Comparison of ENCODE assay signal across 15 cellular contexts in genomic region chr5:134091626-134092121, GRCh38. TPM values are rescaled to one million over a fixed set of nuclear protein-coding genes. Genes with fewer than 3 reads are reported as not detected.
DNase-seq lines count a peak whose midpoint lies in the region; ATAC-seq and TF ChIP-seq lines count a peak whose summit lies in the region.
"Had no signal": no experiment of that assay in that cellular context is flagged by ENCODE, and none has a peak within 500 bp of the region (broad histone marks: within the 10 kb centered on the region; RNA-seq: fewer than 3 reads in every experiment).

No MANE protein-coding gene starts in this region.

- H3K4me2 ChIP-seq in BLaER1 treated with 17β-estradiol and CSF1 and Interleukin-3, amounts not matched to agents 10 nM and 100 nM = peak overlapping the region in 8 of 11 experiments; percentile 71 to 84 (median 78); a peak in 16 of 22 replicates
- H3K4me2 ChIP-seq: GM23338 had no signal

- ATAC-seq in mucosa of descending colon = peak; percentile 57
- ATAC-seq in natural killer cell = no peak
- ATAC-seq: GM23338 had no signal

- H3K36me3 Mint-ChIP-seq in natural killer cell = no peaks in the 10 kb centered on the region
- H3K36me3 Mint-ChIP-seq: naive B cell had no signal

- WGBS in testis, 2 donors = 79 to 80% methylated on average over 6 of the region's 6 CpGs
- 23 to 53% methylated on average over 6 of the region's 6 CpGs for WGBS in sigmoid colon, 2 donors

- TF ChIP-seq POLR2A in testis (IDR thresholded peaks at IDR 0.05) (no peak), sigmoid colon (IDR thresholded peaks at IDR 0.05) (no peak)

- no peak for TF ChIP-seq CTCF in mucosa of descending colon (IDR thresholded peaks at IDR 0.05)
- TF ChIP-seq CTCF in testis (IDR thresholded peaks at IDR 0.05) = no peak
- no peak for TF ChIP-seq CTCF in natural killer cell (IDR thresholded peaks at IDR 0.05)
- no peak for TF ChIP-seq CTCF in sigmoid colon (IDR thresholded peaks at IDR 0.05)

- H3K4me3 Mint-ChIP-seq in natural killer cell = no peak overlapping the region
- H3K4me3 Mint-ChIP-seq: GM23338 had no signal

- no peak overlapping the region for H3K27ac ChIP-seq in BLaER1 treated with 17β-estradiol and CSF1 and Interleukin-3, amounts not matched to agents 10 nM and 100 nM
- H3K27ac ChIP-seq in KOPT-K1 (ENCODE audit: low read depth, low read length, poor library complexity, severe bottlenecking) (peak overlapping the region; percentile 95), duodenal mucosa (ENCODE audit: low read depth, low read length) (peak overlapping the region; percentile 24), testis (no peak overlapping the region), sigmoid colon (no peak overlapping the region)
- H3K27ac ChIP-seq: prostate gland had no signal

- H3K27me3 Mint-ChIP-seq in natural killer cell (ENCODE audit: low read depth in 2 of 2) = peaks cover 0 to 4% of the 10 kb centered on the region in 2 donors
- H3K27me3 Mint-ChIP-seq: naive B cell had no signal

- H4K20me1 ChIP-seq in BLaER1 treated with 17β-estradiol and CSF1 and Interleukin-3, amounts not matched to agents 10 nM and 100 nM = no peaks in the 10 kb centered on the region

- H3K9me3 ChIP-seq in BLaER1 treated with 17β-estradiol and CSF1 and Interleukin-3, amounts not matched to agents 10 nM and 100 nM (replicated peaks in 1 of 11) = no peaks in the 10 kb centered on the region
- H3K9me3 ChIP-seq in KOPT-K1 (ENCODE audit: insufficient read depth, low read length, poor library complexity, severe bottlenecking) = no peaks in the 10 kb centered on the region
- H3K9me3 ChIP-seq in duodenal mucosa (ENCODE audit: control insufficient read depth in 1 of 2, low read length in 2 of 2) = no peaks in the 10 kb centered on the region
- no peaks in the 10 kb centered on the region for H3K9me3 ChIP-seq in mucosa of descending colon
- H3K9me3 ChIP-seq in testis = no peaks in the 10 kb centered on the region
- H3K9me3 ChIP-seq in sigmoid colon = no peaks in the 10 kb centered on the region
- H3K9me3 ChIP-seq: prostate gland had no signal

- H3K4me1 Mint-ChIP-seq in natural killer cell = peaks cover 0 to 11% of the 10 kb centered on the region in 2 donors

- no peak overlapping the region for H3K27ac Mint-ChIP-seq in natural killer cell
- H3K27ac Mint-ChIP-seq: GM23338 had no signal

- H3K4me1 ChIP-seq in BLaER1 treated with 17β-estradiol and CSF1 and Interleukin-3, amounts not matched to agents 10 nM and 100 nM = peaks cover 20 to 95% (median 61%) of the 10 kb centered on the region in 10 experiments
- peaks cover 54 to 60% of the 10 kb centered on the region in 2 donors for H3K4me1 ChIP-seq in duodenal mucosa (ENCODE audit: control insufficient read depth in 1 of 2, insufficient read depth in 2 of 2, low read length in 2 of 2)
- H3K4me1 ChIP-seq in mucosa of descending colon (ENCODE audit: low read depth) = peaks cover 33% of the 10 kb centered on the region
- H3K4me1 ChIP-seq in testis = peaks cover 3% of the 10 kb centered on the region
- no peaks in the 10 kb centered on the region for H3K4me1 ChIP-seq in sigmoid colon
- H3K4me1 ChIP-seq: prostate gland had no signal

- peaks cover 8 to 26% (median 16%) of the 10 kb centered on the region in 11 experiments for H3K27me3 ChIP-seq in BLaER1 treated with 17β-estradiol and CSF1 and Interleukin-3, amounts not matched to agents 10 nM and 100 nM
- H3K27me3 ChIP-seq in duodenal mucosa (ENCODE audit: control insufficient read depth in 1 of 2, insufficient read depth in 2 of 2, low read length in 2 of 2) (no peaks in the 10 kb centered on the region), testis (no peaks in the 10 kb centered on the region), sigmoid colon (no peaks in the 10 kb centered on the region)

- H3K36me3 ChIP-seq in BLaER1 treated with 17β-estradiol and CSF1 and Interleukin-3, amounts not matched to agents 10 nM and 100 nM = no peaks in the 10 kb centered on the region
- H3K36me3 ChIP-seq in KOPT-K1 (ENCODE audit: insufficient read depth, low read length) (no peaks in the 10 kb centered on the region), duodenal mucosa (ENCODE audit: control insufficient read depth in 1 of 2, insufficient read depth in 2 of 2, low read length in 2 of 2) (no peaks in the 10 kb centered on the region), mucosa of descending colon (ENCODE audit: low read depth) (no peaks in the 10 kb centered on the region), testis (ENCODE audit: low read depth, missing control alignments) (no peaks in the 10 kb centered on the region), sigmoid colon (no peaks in the 10 kb centered on the region)
- H3K36me3 ChIP-seq: prostate gland had no signal

- no peaks in the 10 kb centered on the region for H3K9me3 Mint-ChIP-seq in natural killer cell
- H3K9me3 Mint-ChIP-seq: GM23338, naive B cell had no signal

- DNase-seq in mucosa of descending colon (no peak), SIG-M5 treated with dmso at 0.1 percent for 504 hours (lab: John Stamatoyannopoulos, UW; ENCODE audit: unreplicated experiment) (no peak), testis (no peak), natural killer cell (no peak), sigmoid colon (no peak)
- DNase-seq: activated CD4-positive, alpha-beta T cell treated with anti-CD3 and anti-CD28 coated beads for 48 hours; DND-41; naive B cell; NCI-H1417 treated with DMSO at 0.1 percent for 48 hours; SHP77 treated with DMSO at 0.1 percent for 48 hours had no signal

- H3K4me3 ChIP-seq in BLaER1 treated with 17β-estradiol and CSF1 and Interleukin-3, amounts not matched to agents 10 nM and 100 nM = no peak overlapping the region
- H3K4me3 ChIP-seq in duodenal mucosa (ENCODE audit: low read depth in 1 of 2, low read length in 2 of 2) = peak overlapping the region in 1 of 2 donors; percentile 5
- H3K4me3 ChIP-seq in mucosa of descending colon = no peak overlapping the region
- H3K4me3 ChIP-seq in testis = no peak overlapping the region
- H3K4me3 ChIP-seq in sigmoid colon = no peak overlapping the region
- H3K4me3 ChIP-seq: GM23338, prostate gland had no signal

- no peak overlapping the region for H3K9ac ChIP-seq in BLaER1 treated with 17β-estradiol and CSF1 and Interleukin-3, amounts not matched to agents 10 nM and 100 nM
- H3K9ac ChIP-seq in duodenal mucosa (ENCODE audit: low read depth in 1 of 2, low read length in 2 of 2) = no peak overlapping the region

- intact Hi-C loops in mucosa of descending colon (cut with DNase I, micrococcal nuclease) = no loop called here
- intact Hi-C loops in testis (cut with DNase I; ENCODE audit: low total_unique reads) = no loop called here
- intact Hi-C loops in natural killer cell (cut with micrococcal nuclease) = no loop called here
- intact Hi-C loops in sigmoid colon (cut with DNase I) = no loop called here

- no peak for TF ChIP-seq EP300 in sigmoid colon (IDR thresholded peaks at IDR 0.05)

RNA-seq across cellular contexts. Expression of gene TCF7, which starts 22.8 kb away (rescaled TPM):
- total RNA-seq in mucosa of descending colon (1 to 10 TPM; 1.9 to 6.8 (median 4.4) TPM), testis (10 to 100 TPM; 15.2 to 16.1 TPM), natural killer cell (100 to 1,000 TPM in 2 of 3 donors, 10 to 100 TPM in 1; 97.7 to 203 (median 158) TPM), sigmoid colon (1 to 10 TPM in 1 of 4 donors, under 1 TPM in 3; 0.36 to 1.5 (median 0.62) TPM)
- polyA plus RNA-seq in testis (ENCODE audit: insufficient read depth, low read depth, low replicate concordance) (9.9 TPM), sigmoid colon (10 to 100 TPM in 1 of 3 donors, 1 to 10 TPM in 2; 1.8 to 38.4 (median 3.7) TPM)

Comparison
In these comparisons a context has a peak if more than half of its experiments do, and no peak if none do; other contexts are left out.
1. H3K27ac ChIP-seq: peak in KOPT-K1 (single experiment) and duodenal mucosa (single experiment); none in BLaER1 treated with 17β-estradiol and CSF1 and Interleukin-3, amounts not matched to agents 10 nM and 100 nM (0 of 11), testis (0 of 2) and sigmoid colon (0 of 4).
2. RNA of gene TCF7, which starts 22.8 kb away (total RNA-seq): 97.7 to 203 TPM in natural killer cell; 15.2 to 16.1 TPM in testis, 1.9 to 6.8 TPM in mucosa of descending colon and 0.36 to 1.5 TPM in sigmoid colon; every median in the first group is over 4 times any median in the second.